ENCODE assay signal across 11 cellular contexts in genomic region chr2:57877811-57878572, GRCh38.
DNase-seq lines count a peak whose midpoint lies in the region; ATAC-seq and TF ChIP-seq lines count a peak whose summit lies in the region.
"Had no signal": no experiment of that assay in that cellular context is flagged by ENCODE, and none has a peak within 500 bp of the region (broad histone marks: within the 10 kb centered on the region; RNA-seq: fewer than 3 reads in every experiment).

No MANE protein-coding gene starts in this region.

- TF ChIP-seq POLR2A in prostate gland (IDR thresholded peaks at IDR 0.05) = no peak

- no peaks in the 10 kb centered on the region for H3K27me3 ChIP-seq in prostate gland (replicated peaks; ENCODE audit: insufficient read depth)

- H3K9me3 ChIP-seq in prostate gland = no peaks in the 10 kb centered on the region

- peak overlapping the region; percentile 26 for H3K4me3 Mint-ChIP-seq in glutamatergic neuron (ENCODE audit: unreplicated experiment)

- no peak overlapping the region for H3K4me3 ChIP-seq in prostate gland

- DNase-seq in NCI-H82 (lab: John Stamatoyannopoulos, UW) (peak; percentile 9), NCI-H82 treated with DMSO at 0.1 percent for 48 hours (lab: John Stamatoyannopoulos, UW; ENCODE audit: unreplicated experiment) (no peak), NCI-H526 (lab: John Stamatoyannopoulos, UW) (peak; percentile 79 to 83), glutamatergic neuron (peak; percentile 17), prostate gland (ENCODE audit: low spot score) (no peak), GDM1 (lab: John Stamatoyannopoulos, UW) (no peak)
- DNase-seq in activated CD4-positive, alpha-beta T cell treated with anti-CD3 and anti-CD28 coated beads, Interleukin-2, amount 50 U/mL, for 48 hours = no peak
- DNase-seq: activated T-cell treated with anti-CD3 and anti-CD28 coated beads for 4 hours, mesendoderm had no signal

- no peaks in the 10 kb centered on the region for H3K36me3 ChIP-seq in prostate gland

- H3K9me3 Mint-ChIP-seq in glutamatergic neuron (ENCODE audit: unreplicated experiment) = no peaks in the 10 kb centered on the region

- H3K4me1 ChIP-seq in prostate gland (replicated peaks) = no peaks in the 10 kb centered on the region

- 17% methylated on average over 5 of the region's 5 CpGs for WGBS in prostate gland

- H3K4me1 Mint-ChIP-seq in glutamatergic neuron (ENCODE audit: low read depth, unreplicated experiment) = peaks cover 31% of the 10 kb centered on the region

- intact Hi-C loops in prostate gland (cut with DNase I) = no loop called here

- no peak overlapping the region for H3K27ac ChIP-seq in prostate gland
- H3K27ac ChIP-seq: VCaP had no signal

- H3K36me3 Mint-ChIP-seq in glutamatergic neuron (ENCODE audit: unreplicated experiment) = no peaks in the 10 kb centered on the region

- H3K27me3 Mint-ChIP-seq in glutamatergic neuron (ENCODE audit: unreplicated experiment) = no peaks in the 10 kb centered on the region

- no peak for ATAC-seq in GM21737 (IDR thresholded peaks at IDR 0.05; ENCODE audit: unreplicated experiment)

- no peak for TF ChIP-seq CTCF in glutamatergic neuron (IDR thresholded peaks at IDR 0.05; ENCODE audit: partially characterized antibody, unreplicated experiment)
- TF ChIP-seq CTCF in prostate gland (IDR thresholded peaks at IDR 0.05) = no peak

- peak overlapping the region; percentile 53 for H3K27ac Mint-ChIP-seq in glutamatergic neuron (ENCODE audit: unreplicated experiment)

Comparison
In these comparisons a context has a peak if more than half of its experiments do, and no peak if none do; other contexts are left out.
1. DNase-seq: peak in NCI-H82 (single experiment), NCI-H526 (2 of 2) and glutamatergic neuron (single experiment); none in NCI-H82 treated with DMSO at 0.1 percent for 48 hours (single experiment), prostate gland (single experiment), GDM1 (single experiment) and activated CD4-positive, alpha-beta T cell treated with anti-CD3 and anti-CD28 coated beads, Interleukin-2, amount 50 U/mL, for 48 hours (0 of 2).